ENCODE assay signal across 7 cellular contexts in the genomic region with DNA sequence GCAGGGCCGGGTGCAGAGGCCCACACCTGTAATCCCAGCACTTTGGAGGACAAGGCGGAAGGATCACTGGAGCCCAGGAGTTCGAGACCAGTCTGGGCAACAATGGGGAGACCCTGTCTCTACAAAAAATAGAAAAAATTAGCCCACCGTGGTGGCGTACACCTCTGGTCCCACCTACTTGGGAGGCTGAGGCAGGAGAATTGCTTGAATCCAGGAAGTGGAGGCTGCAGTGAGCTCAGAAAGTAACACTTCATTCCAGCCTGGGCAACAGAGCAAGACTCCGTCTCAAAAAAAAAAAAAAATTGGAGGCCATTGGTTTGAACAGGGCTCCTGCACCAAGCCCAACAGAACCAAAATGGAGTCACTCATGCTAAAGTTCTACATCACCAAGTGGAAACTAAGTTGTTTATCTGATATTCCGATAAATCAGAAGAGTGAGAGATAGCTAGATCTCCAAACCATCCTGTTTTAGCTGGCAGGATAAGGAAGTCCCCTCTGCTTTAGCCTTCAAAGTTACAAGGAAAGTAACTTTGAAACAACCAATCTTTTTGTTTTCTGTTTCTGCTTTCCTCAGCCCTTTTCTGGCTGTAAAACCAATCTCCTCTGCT. TPM values are rescaled to one million over a fixed set of nuclear protein-coding genes. Genes with fewer than 3 reads are reported as not detected.
A peak's percentile ranks its signal among the peaks of the same experiment; 100 is the strongest.
DNase-seq lines count a peak whose midpoint lies in the region; ATAC-seq and TF ChIP-seq lines count a peak whose summit lies in the region.

No MANE protein-coding gene starts in this region.

- H3K4me1 Mint-ChIP-seq in HFFc6 (ENCODE audit: low read depth) (peaks cover 21% of the 10 kb centered on the region), glutamatergic neuron (ENCODE audit: low read depth, unreplicated experiment) (peaks cover 7% of the 10 kb centered on the region)
- H3K4me1 Mint-ChIP-seq in stimulated activated effector memory CD8-positive, alpha-beta T cell treated with anti-CD3 and anti-CD28 coated beads, Interleukin-12 subunit alpha, Interleukin-12 subunit beta, amount 100 ng/mL, for 72 hours = peaks cover 41% of the 10 kb centered on the region

- no peak for ATAC-seq in stimulated activated effector memory CD8-positive, alpha-beta T cell treated with anti-CD3 and anti-CD28 coated beads, Interleukin-12 subunit alpha, Interleukin-12 subunit beta, amount 100 ng/mL, for 72 hours

- peak overlapping the region; percentile 77 for H3K4me3 ChIP-seq in WI38 (ENCODE audit: low read depth, low read length)

- H3K36me3 Mint-ChIP-seq in HFFc6 (ENCODE audit: low read depth) (peaks cover 5% of the 10 kb centered on the region; the same call in 1 of the 2 replicates), glutamatergic neuron (ENCODE audit: unreplicated experiment) (no peaks in the 10 kb centered on the region)
- H3K36me3 Mint-ChIP-seq in stimulated activated effector memory CD8-positive, alpha-beta T cell treated with anti-CD3 and anti-CD28 coated beads, Interleukin-12 subunit alpha, Interleukin-12 subunit beta, amount 100 ng/mL, for 72 hours = peaks cover 34% of the 10 kb centered on the region

- H3K27ac Mint-ChIP-seq in HFFc6 (peak overlapping the region; percentile 98), glutamatergic neuron (ENCODE audit: unreplicated experiment) (no peak overlapping the region)
- H3K27ac Mint-ChIP-seq in stimulated activated effector memory CD8-positive, alpha-beta T cell treated with anti-CD3 and anti-CD28 coated beads, Interleukin-12 subunit alpha, Interleukin-12 subunit beta, amount 100 ng/mL, for 72 hours = peak overlapping the region; percentile 98

- no peak for DNase-seq in HFFc6
- no peak for DNase-seq in glutamatergic neuron
- DNase-seq in stimulated activated effector memory CD8-positive, alpha-beta T cell treated with anti-CD3 and anti-CD28 coated beads, Interleukin-12 subunit alpha, Interleukin-12 subunit beta, amount 100 ng/mL, for 72 hours (ENCODE audit: low spot score in 2 of 2) = no peak
- no peak for DNase-seq in cerebellar nuclear complex (lab: John Stamatoyannopoulos, UW)
- no peak for DNase-seq in mesenteric fat pad (ENCODE audit: low spot score)
- no peak for DNase-seq in NCI-H748 treated with DMSO at 0.1 percent for 48 hours (lab: John Stamatoyannopoulos, UW)

- H3K4me3 Mint-ChIP-seq in HFFc6 (peak overlapping the region; percentile 95), glutamatergic neuron (ENCODE audit: unreplicated experiment) (peak overlapping the region; percentile 97)
- H3K4me3 Mint-ChIP-seq in stimulated activated effector memory CD8-positive, alpha-beta T cell treated with anti-CD3 and anti-CD28 coated beads, Interleukin-12 subunit alpha, Interleukin-12 subunit beta, amount 100 ng/mL, for 72 hours = peak overlapping the region; percentile 98

- H3K27me3 Mint-ChIP-seq in HFFc6 (ENCODE audit: insufficient read depth) (peaks cover 3% of the 10 kb centered on the region), glutamatergic neuron (ENCODE audit: unreplicated experiment) (peaks cover 4% of the 10 kb centered on the region)

- TF ChIP-seq CTCF in HFFc6 (IDR thresholded peaks at IDR 0.05) (no peak), WI38 (IDR thresholded peaks at IDR 0.05; ENCODE audit: low read depth, low read length) (no peak), glutamatergic neuron (IDR thresholded peaks at IDR 0.05; ENCODE audit: partially characterized antibody, unreplicated experiment) (no peak)

- H3K9me3 Mint-ChIP-seq in HFFc6 (no peaks in the 10 kb centered on the region), glutamatergic neuron (ENCODE audit: unreplicated experiment) (peaks cover 1% of the 10 kb centered on the region)
- no peaks in the 10 kb centered on the region for H3K9me3 Mint-ChIP-seq in stimulated activated effector memory CD8-positive, alpha-beta T cell treated with anti-CD3 and anti-CD28 coated beads, Interleukin-12 subunit alpha, Interleukin-12 subunit beta, amount 100 ng/mL, for 72 hours

RNA-seq across cellular contexts. Expression of gene LSM10, which starts 0.8 kb away (rescaled TPM):
- 10 to 100 TPM; 44.6 to 58.7 (median 49.6) TPM for total RNA-seq in HFFc6 (2021; fragmentation: NEBNext Ultra II Directional; extraction: Animal tissue kit (Norgen Biotek cat#: 25700))
- total RNA-seq in glutamatergic neuron (ENCODE audit: unreplicated experiment) (44.4 TPM), mesenteric fat pad (50.1 TPM)

RNA-seq across cellular contexts. Expression of gene STK40, which starts 12.8 kb away (rescaled TPM):
- 10 to 100 TPM; 24.1 to 26.5 (median 25.1) TPM for total RNA-seq in HFFc6 (2021; fragmentation: NEBNext Ultra II Directional; extraction: Animal tissue kit (Norgen Biotek cat#: 25700))
- 52.9 TPM for total RNA-seq in glutamatergic neuron (ENCODE audit: unreplicated experiment)
- 84.0 TPM for total RNA-seq in mesenteric fat pad

RNA-seq across cellular contexts. Expression of gene OSCP1, which starts 51.8 kb away (rescaled TPM):
- total RNA-seq in HFFc6 (2021; fragmentation: NEBNext Ultra II Directional; extraction: Animal tissue kit (Norgen Biotek cat#: 25700)) = 10 to 100 TPM in 1 of 6 experiments, 1 to 10 TPM in 5; 6.0 to 11.0 (median 7.2) TPM
- total RNA-seq in glutamatergic neuron (ENCODE audit: unreplicated experiment) = 6.3 TPM
- 7.0 TPM for total RNA-seq in mesenteric fat pad
